In genomic region chr5:160008877-160009590, GRCh38 we compare ENCODE assay signal across 8 cellular contexts. TPM values are rescaled to one million over a fixed set of nuclear protein-coding genes. Genes with fewer than 3 reads are reported as not detected.
DNase-seq lines count a peak whose midpoint lies in the region; ATAC-seq and TF ChIP-seq lines count a peak whose summit lies in the region.

TSS of gene TTC1 (plus strand) at chr5:160009139. CDS start at chr5:160010529, 1,390 bp downstream.

- no peaks in the 10 kb centered on the region for H3K9me3 Mint-ChIP-seq in activated naive CD8-positive, alpha-beta T cell treated with anti-CD3 and anti-CD28 coated beads, Interleukin-2, amount 50 U/mL, for 24 hours

- peak; percentile 86 for TF ChIP-seq EP300 in ovary (IDR thresholded peaks at IDR 0.05)

- H3K4me3 ChIP-seq in GM12864 (ENCODE audit: low read depth, low read length), result peak within 1 kb of the TSS; percentile 85
- peak within 1 kb of the TSS; percentile 77 for H3K4me3 ChIP-seq in SU-DHL-6 (ENCODE audit: insufficient read depth, low read length, poor library complexity, severe bottlenecking)
- peak within 1 kb of the TSS; percentile 94 for H3K4me3 ChIP-seq in ovary
- peak within 1 kb of the TSS; percentile 27 to 95 (median 47) for H3K4me3 ChIP-seq in thyroid gland (replicated peaks in 1 of 3)

- intact Hi-C loops in Right ventricle myocardium inferior (cut with DNase I) (loop anchor here (10.0 kb wide), 1 partner anchor 834 kb away; no protein-coding TSS in a partner anchor), ovary (cut with DNase I) (no loop called here), thyroid gland (cut with DNase I) (no loop called here)

- H3K79me2 ChIP-seq in SU-DHL-6 (ENCODE audit: insufficient read depth, low read length), result peaks cover 20% of the 10 kb centered on the region

- H3K4me2 ChIP-seq in SU-DHL-6 (ENCODE audit: low read depth, low read length, poor library complexity, severe bottlenecking), result peak within 1 kb of the TSS; percentile 95

- H3K27me3 Mint-ChIP-seq in activated naive CD8-positive, alpha-beta T cell treated with anti-CD3 and anti-CD28 coated beads, Interleukin-2, amount 50 U/mL, for 24 hours, result no peaks in the 10 kb centered on the region

- peak within 1 kb of the TSS; percentile 96 for H3K27ac Mint-ChIP-seq in activated naive CD8-positive, alpha-beta T cell treated with anti-CD3 and anti-CD28 coated beads, Interleukin-2, amount 50 U/mL, for 24 hours

- DNase-seq in GM12864 (ENCODE audit: low read depth) (peak; percentile 99), NCI-H128 (lab: John Stamatoyannopoulos, UW; ENCODE audit: unreplicated experiment) (peak; percentile 84), Right ventricle myocardium inferior (ENCODE audit: missing footprints) (peak; percentile 94), ovary (peak; percentile 91 to 97 (median 96)), thyroid gland (peak; percentile 97)
- DNase-seq in activated naive CD8-positive, alpha-beta T cell treated with anti-CD3 and anti-CD28 coated beads, Interleukin-2, amount 50 U/mL, for 24 hours, result peak; percentile 86

- peak within 1 kb of the TSS; percentile 70 for H3K9ac ChIP-seq in SU-DHL-6 (ENCODE audit: low read length)

- no peaks in the 10 kb centered on the region for H3K9me2 ChIP-seq in SU-DHL-6 (replicated peaks; ENCODE audit: insufficient read depth, low read length)

- peak within 1 kb of the TSS; percentile 23 for H3K27ac ChIP-seq in SU-DHL-6 (ENCODE audit: low read depth, low read length)
- peak within 1 kb of the TSS; percentile 62 to 69 for H3K27ac ChIP-seq in ovary
- peak within 1 kb of the TSS; percentile 49 to 79 (median 73) for H3K27ac ChIP-seq in thyroid gland

- no peaks in the 10 kb centered on the region for H3F3A ChIP-seq in SU-DHL-6 (ENCODE audit: insufficient read depth)

- H3K9me3 ChIP-seq in SU-DHL-6 (ENCODE audit: insufficient read depth, low read length), result no peaks in the 10 kb centered on the region
- no peaks in the 10 kb centered on the region for H3K9me3 ChIP-seq in ovary
- no peaks in the 10 kb centered on the region for H3K9me3 ChIP-seq in thyroid gland

- H3K36me3 ChIP-seq in SU-DHL-6 (ENCODE audit: low read length) (peaks cover 7% of the 10 kb centered on the region; the same call in 1 of the 2 replicates), ovary (no peaks in the 10 kb centered on the region), thyroid gland (peaks cover 0 to 4% of the 10 kb centered on the region in 2 donors)

- H2AFZ ChIP-seq in SU-DHL-6 (ENCODE audit: low read depth, low read length, severe bottlenecking), result peak within 1 kb of the TSS; percentile 75

- TF ChIP-seq POLR2A in ovary (IDR thresholded peaks at IDR 0.05), result peak; percentile 87
- peak; percentile 56 to 87 for TF ChIP-seq POLR2A in thyroid gland (IDR thresholded peaks at IDR 0.05)

- H3K27me3 ChIP-seq in SU-DHL-6 (ENCODE audit: low read length) (no peaks in the 10 kb centered on the region), ovary (no peaks in the 10 kb centered on the region), thyroid gland (no peaks in the 10 kb centered on the region)

- H3K36me3 Mint-ChIP-seq in activated naive CD8-positive, alpha-beta T cell treated with anti-CD3 and anti-CD28 coated beads, Interleukin-2, amount 50 U/mL, for 24 hours (ENCODE audit: low read depth), result peaks cover 23% of the 10 kb centered on the region

- 0 to 1% (median 0%) methylated on average over 31 of the region's 31 CpGs for WGBS in ovary, 3 donors
- 0% methylated on average over 31 of the region's 31 CpGs for WGBS in thyroid gland, 2 donors

- ATAC-seq in HG02678 (IDR thresholded peaks at IDR 0.05; ENCODE audit: unreplicated experiment) (peak; percentile 100), Right ventricle myocardium inferior (peak; percentile 97)
- peak; percentile 99 for ATAC-seq in activated naive CD8-positive, alpha-beta T cell treated with anti-CD3 and anti-CD28 coated beads, Interleukin-2, amount 50 U/mL, for 24 hours

- peaks cover 7% of the 10 kb centered on the region for H3K4me1 ChIP-seq in ovary (ENCODE audit: insufficient read depth)
- H3K4me1 ChIP-seq in thyroid gland, result peaks cover 7 to 17% of the 10 kb centered on the region in 2 donors

- peaks cover 24% of the 10 kb centered on the region for H3K4me1 Mint-ChIP-seq in activated naive CD8-positive, alpha-beta T cell treated with anti-CD3 and anti-CD28 coated beads, Interleukin-2, amount 50 U/mL, for 24 hours

- TF ChIP-seq CTCF in GM12864 (IDR thresholded peaks at IDR 0.05; ENCODE audit: low read depth, low read length, missing control alignments), result no peak
- TF ChIP-seq CTCF in SU-DHL-6 (IDR thresholded peaks at IDR 0.05; ENCODE audit: insufficient read depth, low read length, poor library complexity, severe bottlenecking), result no peak
- TF ChIP-seq CTCF in ovary (IDR thresholded peaks at IDR 0.05), result no peak
- TF ChIP-seq CTCF in thyroid gland (IDR thresholded peaks at IDR 0.05), result no peak

- H3K4me3 Mint-ChIP-seq in activated naive CD8-positive, alpha-beta T cell treated with anti-CD3 and anti-CD28 coated beads, Interleukin-2, amount 50 U/mL, for 24 hours, result peak within 1 kb of the TSS; percentile 99

- H4K20me1 ChIP-seq in SU-DHL-6 (ENCODE audit: low read depth, low read length), result no peaks in the 10 kb centered on the region

RNA-seq across cellular contexts. Expression of gene TTC1, which starts in this region (rescaled TPM):
- 114 TPM for total RNA-seq in Right ventricle myocardium inferior
- total RNA-seq in ovary, result 10 to 100 TPM; 21.9 to 41.9 (median 37.2) TPM
- 10 to 100 TPM; 33.3 to 99.5 TPM for polyA plus RNA-seq in ovary
- 10 to 100 TPM; 22.3 to 47.1 (median 36.5) TPM for total RNA-seq in thyroid gland

Comparison
In these comparisons a context has a peak if more than half of its experiments do, and no peak if none do; other contexts are left out.
1. Peak in every context shown above with its lines: DNase-seq, ATAC-seq, H3K4me3 ChIP-seq and H3K27ac ChIP-seq.
2. H3K27ac ChIP-seq: peak in every context shown above with its lines; median percentile 73 in thyroid gland; 66 in ovary; 23 in SU-DHL-6.